ENCODE assay signal across 23 cellular contexts in the genomic region with DNA sequence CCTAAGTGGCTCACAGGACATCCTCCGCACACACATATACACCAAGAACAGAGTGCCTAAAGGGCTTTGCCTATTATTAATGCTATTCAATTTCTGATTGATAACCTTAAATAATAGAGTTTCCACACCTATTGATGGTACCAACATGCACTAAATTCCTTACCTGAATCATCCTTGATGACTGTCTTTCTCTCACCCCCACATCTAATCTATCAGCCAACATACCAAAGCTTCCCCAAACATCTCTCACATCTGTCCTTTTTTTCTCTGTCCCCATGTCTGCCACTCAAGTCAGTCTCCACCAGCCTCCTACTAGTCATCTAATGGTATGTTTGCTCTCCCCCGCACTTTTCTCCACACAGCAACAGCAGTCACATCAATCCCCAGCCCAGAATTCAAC.
DNase-seq lines count a peak whose midpoint lies in the region; ATAC-seq, FAIRE-seq and TF ChIP-seq lines count a peak whose summit lies in the region.
"Had no signal": no experiment of that assay in that cellular context is flagged by ENCODE, and none has a peak within 500 bp of the region (broad histone marks: within the 10 kb centered on the region; RNA-seq: fewer than 3 reads in every experiment).

No MANE protein-coding gene starts in this region.

- no peaks in the 10 kb centered on the region for H3K4me1 ChIP-seq in astrocyte (ENCODE audit: insufficient read depth, low read length)
- H3K4me1 ChIP-seq: A549; BE2C; BLaER1 treated with 17β-estradiol and CSF1 and Interleukin-3, amounts not matched to agents 10 nM and 100 nM; HAP-1 had no signal

- no peak overlapping the region for H2AFZ ChIP-seq in astrocyte (ENCODE audit: low read depth, low read length)

- H3K9me3 ChIP-seq in astrocyte (ENCODE audit: insufficient read depth, low read depth, low read length): no peaks in the 10 kb centered on the region
- H3K9me3 ChIP-seq: A549; BE2C; BLaER1 treated with 17β-estradiol and CSF1 and Interleukin-3, amounts not matched to agents 10 nM and 100 nM had no signal

- no peaks in the 10 kb centered on the region for H4K20me1 ChIP-seq in astrocyte (ENCODE audit: insufficient read depth, low read length)
- H4K20me1 ChIP-seq: BLaER1 treated with 17β-estradiol and CSF1 and Interleukin-3, amounts not matched to agents 10 nM and 100 nM had no signal

- no peaks in the 10 kb centered on the region for H3K36me3 ChIP-seq in astrocyte (ENCODE audit: insufficient read depth, low read length)
- H3K36me3 ChIP-seq: BE2C; BLaER1 treated with 17β-estradiol and CSF1 and Interleukin-3, amounts not matched to agents 10 nM and 100 nM; HAP-1 had no signal

- DNase-seq in EH (ENCODE audit: low read depth) (peak; percentile 27), astrocyte (ENCODE audit: low read depth) (no peak), kidney tubule cell (ENCODE audit: low spot score) (peak; percentile 47), GM19239 (ENCODE audit: insufficient read length, low spot score) (no peak)
- DNase-seq in stimulated activated naive CD8-positive, alpha-beta T cell treated with anti-CD3 and anti-CD28 coated beads, Interleukin-15, amount 100 ng/mL, for 72 hours: no peak
- DNase-seq: 8988T; ACHN; AML-193; BE2C; Calu3; CD4-positive, alpha-beta memory T cell; COR-L47; DMS53; DMS79 treated with DMSO at 0.1 percent for 48 hours; GOT3; HFFc6 had no signal

- H3K9me3 Mint-ChIP-seq in astrocyte (ENCODE audit: unreplicated experiment): peaks cover 1% of the 10 kb centered on the region
- H3K9me3 Mint-ChIP-seq in stimulated activated naive CD8-positive, alpha-beta T cell treated with anti-CD3 and anti-CD28 coated beads, Interleukin-15, amount 100 ng/mL, for 72 hours: no peaks in the 10 kb centered on the region

- no peak overlapping the region for H3K27ac ChIP-seq in astrocyte (ENCODE audit: low read depth, low read length)
- H3K27ac ChIP-seq: A549; BLaER1 treated with 17β-estradiol and CSF1 and Interleukin-3, amounts not matched to agents 10 nM and 100 nM had no signal

- FAIRE-seq in astrocyte (lab: Jason Lieb, UNC) (peak; percentile 59), GM19239 (lab: Jason Lieb, UNC) (no peak)
- FAIRE-seq: A549, G401.6, GM12892, H54 had no signal

- no peaks in the 10 kb centered on the region for H3K27me3 ChIP-seq in astrocyte (ENCODE audit: insufficient read depth, low read length)
- H3K27me3 ChIP-seq: BE2C; BLaER1 treated with 17β-estradiol and CSF1 and Interleukin-3, amounts not matched to agents 10 nM and 100 nM had no signal

- no peaks in the 10 kb centered on the region for H3K27me3 Mint-ChIP-seq in astrocyte (ENCODE audit: low read depth, unreplicated experiment)
- no peaks in the 10 kb centered on the region for H3K27me3 Mint-ChIP-seq in stimulated activated naive CD8-positive, alpha-beta T cell treated with anti-CD3 and anti-CD28 coated beads, Interleukin-15, amount 100 ng/mL, for 72 hours
- H3K27me3 Mint-ChIP-seq: CD4-positive, alpha-beta memory T cell had no signal

- H3K4me3 Mint-ChIP-seq in astrocyte (ENCODE audit: unreplicated experiment): no peak overlapping the region
- H3K4me3 Mint-ChIP-seq in stimulated activated naive CD8-positive, alpha-beta T cell treated with anti-CD3 and anti-CD28 coated beads, Interleukin-15, amount 100 ng/mL, for 72 hours: no peak overlapping the region
- H3K4me3 Mint-ChIP-seq: CD4-positive, alpha-beta memory T cell had no signal

- peaks cover 9% of the 10 kb centered on the region for H3K4me1 Mint-ChIP-seq in astrocyte (ENCODE audit: low read depth, unreplicated experiment)
- H3K4me1 Mint-ChIP-seq in stimulated activated naive CD8-positive, alpha-beta T cell treated with anti-CD3 and anti-CD28 coated beads, Interleukin-15, amount 100 ng/mL, for 72 hours: no peaks in the 10 kb centered on the region
- H3K4me1 Mint-ChIP-seq: CD4-positive, alpha-beta memory T cell had no signal

- no peak overlapping the region for H3K9ac ChIP-seq in astrocyte (ENCODE audit: low read length)
- H3K9ac ChIP-seq: BLaER1 treated with 17β-estradiol and CSF1 and Interleukin-3, amounts not matched to agents 10 nM and 100 nM had no signal

- no peaks in the 10 kb centered on the region for H3K79me2 ChIP-seq in astrocyte (ENCODE audit: insufficient read depth, low read length)

- ATAC-seq in stimulated activated naive CD8-positive, alpha-beta T cell treated with anti-CD3 and anti-CD28 coated beads, Interleukin-15, amount 100 ng/mL, for 72 hours: no peak
- no peak for ATAC-seq in GM21737 (IDR thresholded peaks at IDR 0.05; ENCODE audit: unreplicated experiment)
- ATAC-seq: A549 had no signal

- no peak for TF ChIP-seq CTCF in astrocyte (IDR thresholded peaks at IDR 0.05; ENCODE audit: insufficient read depth, low read depth, low read length)

- H3K36me3 Mint-ChIP-seq in astrocyte (ENCODE audit: low read depth, unreplicated experiment): no peaks in the 10 kb centered on the region
- H3K36me3 Mint-ChIP-seq: CD4-positive, alpha-beta memory T cell had no signal

- H3K27ac Mint-ChIP-seq in astrocyte (ENCODE audit: unreplicated experiment): no peak overlapping the region
- H3K27ac Mint-ChIP-seq in stimulated activated naive CD8-positive, alpha-beta T cell treated with anti-CD3 and anti-CD28 coated beads, Interleukin-15, amount 100 ng/mL, for 72 hours: no peak overlapping the region
- H3K27ac Mint-ChIP-seq: CD4-positive, alpha-beta memory T cell had no signal

- H3K4me2 ChIP-seq in astrocyte (ENCODE audit: low read length): peak overlapping the region; percentile 11
- H3K4me2 ChIP-seq: A549; BLaER1 treated with 17β-estradiol and CSF1 and Interleukin-3, amounts not matched to agents 10 nM and 100 nM had no signal

- H3K4me3 ChIP-seq in astrocyte (ENCODE audit: insufficient read depth, low read depth, low read length): peak overlapping the region; percentile 2
- H3K4me3 ChIP-seq: A549; BLaER1 treated with 17β-estradiol and CSF1 and Interleukin-3, amounts not matched to agents 10 nM and 100 nM; HAP-1 had no signal

Comparison
In these comparisons a context has a peak if more than half of its experiments do, and no peak if none do; other contexts are left out.
1. DNase-seq: peak in EH (single experiment) and kidney tubule cell (single experiment); none in astrocyte (single experiment), GM19239 (single experiment) and stimulated activated naive CD8-positive, alpha-beta T cell treated with anti-CD3 and anti-CD28 coated beads, Interleukin-15, amount 100 ng/mL, for 72 hours (0 of 2).